Comparison of ENCODE assay signal across 1 cellular context in genomic region chr2:72813841-72814240, GRCh38.
TF ChIP-seq lines count a peak whose summit lies in the region.

No MANE protein-coding gene starts in this region.

TF ChIP-seq in GM23338, 12 proteins besides CTCF, POLR2A, EP300 and RAD21 (continued from another document):
- TF ChIP-seq ETS1 (IDR thresholded peaks at IDR 0.05) (no peak), POLR2AphosphoS5 (IDR thresholded peaks at IDR 0.05; ENCODE audit: low read depth) (no peak), JUNB (IDR thresholded peaks at IDR 0.05; ENCODE audit: unreplicated experiment) (no peak), EZH2 (IDR thresholded peaks at IDR 0.05; ENCODE audit: low read depth, unreplicated experiment) (no peak), ZNF331 (CRISPR knock-in tag; IDR thresholded peaks at IDR 0.05; ENCODE audit: low read depth) (no peak), EZH2phosphoT487 (IDR thresholded peaks at IDR 0.05; ENCODE audit: unreplicated experiment) (no peak), STAT1 (IDR thresholded peaks at IDR 0.05; ENCODE audit: unreplicated experiment) (no peak), CREB1 (CRISPR knock-in tag; IDR thresholded peaks at IDR 0.05; ENCODE audit: low read depth) (no peak), ZNF114 (CRISPR knock-in tag; IDR thresholded peaks at IDR 0.05) (no peak), NANOG (IDR thresholded peaks at IDR 0.05; ENCODE audit: borderline replicate concordance) (no peak)
